In genomic region chr3:43378066-43378935, GRCh38 we compare ENCODE assay signal across 8 cellular contexts.
DNase-seq lines count a peak whose midpoint lies in the region; ATAC-seq, FAIRE-seq and TF ChIP-seq lines count a peak whose summit lies in the region.

No MANE protein-coding gene starts in this region.

- H3K36me3 Mint-ChIP-seq in activated T-cell treated with anti-CD3 and anti-CD28 coated beads, Interleukin-2, amount 50 U/mL, for 4 hours (ENCODE audit: insufficient read depth): no peaks in the 10 kb centered on the region

- no peak overlapping the region for H3K4me3 ChIP-seq in HCT116 (replicated peaks in 1 of 2; ENCODE audit: low read depth in 1 of 2, low read length in 2 of 2)
- no peak overlapping the region for H3K4me3 ChIP-seq in fibroblast of villous mesenchyme (ENCODE audit: low read depth, low read length)

- H3K9me3 ChIP-seq in HCT116 (ENCODE audit: control insufficient read depth in 1 of 2, insufficient read depth in 1 of 2, low read depth in 1 of 2, low read length in 2 of 2): no peaks in the 10 kb centered on the region

- CTCF ChIA-PET in HCT116 (lab: Charles Lee): interaction anchor here (0.9 to 1.0 kb wide), 4 partner anchors 11 to 417 kb away, joined by 3 to 9 read pairs (median 4); no protein-coding TSS in a partner anchor

- RAD21 ChIA-PET in HCT116 (lab: Charles Lee; ENCODE audit: low non-redundant PET in 1 of 2, low total read pairs in 2 of 2, uncharacterized antibody in 2 of 2, unreplicated experiment in 2 of 2): no interaction called here

- peaks cover 13% of the 10 kb centered on the region for H3K4me1 Mint-ChIP-seq in activated T-cell treated with anti-CD3 and anti-CD28 coated beads, Interleukin-2, amount 50 U/mL, for 4 hours (ENCODE audit: low read depth)

- no peaks in the 10 kb centered on the region for H4K20me1 ChIP-seq in HCT116 (ENCODE audit: insufficient read depth)

- no peaks in the 10 kb centered on the region for H3K4me1 ChIP-seq in HCT116 (ENCODE audit: control insufficient read depth in 1 of 2, insufficient read depth in 2 of 2, low read length in 2 of 2)

- H3K27me3 ChIP-seq in HCT116 (ENCODE audit: insufficient read depth, low read length): no peaks in the 10 kb centered on the region

- peak; percentile 95 for ATAC-seq in HCT116
- ATAC-seq in activated T-cell treated with anti-CD3 and anti-CD28 coated beads, Interleukin-2, amount 50 U/mL, for 4 hours: peak; percentile 86 to 91
- ATAC-seq in HG02588 (IDR thresholded peaks at IDR 0.05; ENCODE audit: unreplicated experiment): no peak
- no peak for ATAC-seq in GM18861 (IDR thresholded peaks at IDR 0.05; ENCODE audit: unreplicated experiment)

- H3K79me2 ChIP-seq in HCT116 (ENCODE audit: insufficient read depth, low read length): no peaks in the 10 kb centered on the region

- DNase-seq in D721Med (ENCODE audit: insufficient read length, low spot score): no peak
- DNase-seq in HCT116 (ENCODE audit: low read depth, low spot score): peak; percentile 39
- DNase-seq in NOMO-1 treated with DMSO at 0.1 percent for 48 hours (lab: John Stamatoyannopoulos, UW; ENCODE audit: unreplicated experiment): peak; percentile 33
- peak; percentile 73 for DNase-seq in activated T-cell treated with anti-CD3 and anti-CD28 coated beads, Interleukin-2, amount 50 U/mL, for 4 hours
- DNase-seq in fibroblast of villous mesenchyme (ENCODE audit: low read depth): peak; percentile 52
- DNase-seq in stimulated activated CD4-positive, alpha-beta T cell treated with anti-CD3 and anti-CD28 coated beads, Interleukin-12 subunit alpha, Interleukin-12 subunit beta, amount 100 ng/mL, for 24 hours (ENCODE audit: low read depth in 2 of 2): peak; percentile 39 to 52

- no peaks in the 10 kb centered on the region for H3K27me3 Mint-ChIP-seq in activated T-cell treated with anti-CD3 and anti-CD28 coated beads, Interleukin-2, amount 50 U/mL, for 4 hours (ENCODE audit: low read depth)

- TF ChIP-seq POLR2A in HCT116 (IDR thresholded peaks at IDR 0.05; ENCODE audit: borderline replicate concordance, extremely low read depth, insufficient read depth, insufficient read length): no peak

- intact Hi-C loops in HCT116 (cut with micrococcal nuclease): loop anchor here (1.0 to 2.0 kb wide), 3 partner anchors 155 to 418 kb away; no protein-coding TSS in a partner anchor

- H3K4me3 Mint-ChIP-seq in activated T-cell treated with anti-CD3 and anti-CD28 coated beads, Interleukin-2, amount 50 U/mL, for 4 hours: no peak overlapping the region

- H3K4me2 ChIP-seq in HCT116 (ENCODE audit: low read length): no peak overlapping the region

- no peaks in the 10 kb centered on the region for H3K9me3 Mint-ChIP-seq in activated T-cell treated with anti-CD3 and anti-CD28 coated beads, Interleukin-2, amount 50 U/mL, for 4 hours

- no peaks in the 10 kb centered on the region for H3K9me2 ChIP-seq in HCT116 (ENCODE audit: insufficient read depth)

- peak; percentile 56 for TF ChIP-seq CTCF in D721Med (IDR thresholded peaks at IDR 0.05; ENCODE audit: insufficient read depth, missing control alignments)
- TF ChIP-seq CTCF in HCT116 (IDR thresholded peaks at IDR 0.05 in 2 of 3, conservative IDR thresholded peaks at IDR 0.05 in 1 of 3; ENCODE audit: borderline replicate concordance in 1 of 3, insufficient read depth in 1 of 3, low read depth in 2 of 3, low read length in 2 of 3): peak; percentile 57 to 81 (median 72); a peak in 5 of 6 replicates
- peak; percentile 75 for TF ChIP-seq CTCF in fibroblast of villous mesenchyme (IDR thresholded peaks at IDR 0.05; ENCODE audit: insufficient read depth, low read depth, low read length)

- TF ChIP-seq RAD21 in HCT116 (IDR thresholded peaks at IDR 0.05; ENCODE audit: low read depth): peak; percentile 74

- POLR2A ChIA-PET in HCT116 (lab: Charles Lee): no interaction called here

- H3K9ac ChIP-seq in HCT116 (ENCODE audit: low read length): no peak overlapping the region

- FAIRE-seq in D721Med (lab: Jason Lieb, UNC): no peak

- H2AFZ ChIP-seq in HCT116 (ENCODE audit: low read depth, low read length, poor library complexity, severe bottlenecking): no peak overlapping the region

- H3K27ac ChIP-seq in HCT116 (ENCODE audit: low read depth, low read length): no peak overlapping the region

- H3K36me3 ChIP-seq in HCT116 (ENCODE audit: control insufficient read depth in 1 of 2, insufficient read depth in 2 of 2, low read length in 2 of 2): no peaks in the 10 kb centered on the region

- BruUV-seq in HCT116 (replicated peaks; lab: Mats Ljungman, UMichigan): no TSS peak

TF ChIP-seq in HCT116, 20 proteins besides CTCF, POLR2A, EP300 and RAD21:
- TF ChIP-seq ZFX (IDR thresholded peaks at IDR 0.05) (no peak), REST (IDR thresholded peaks at IDR 0.05; ENCODE audit: low read depth) (no peak), TCF7L2 (IDR thresholded peaks at IDR 0.05; ENCODE audit: borderline replicate concordance, extremely low read depth, insufficient read depth, insufficient read length) (no peak), ZBTB33 (IDR thresholded peaks at IDR 0.05; ENCODE audit: extremely low read depth, insufficient replicate concordance, low read length) (no peak), EZH2 (IDR thresholded peaks at IDR 0.05) (no peak), POLR2AphosphoS5 (IDR thresholded peaks at IDR 0.05; ENCODE audit: low read depth, low read length) (no peak), ATF3 (IDR thresholded peaks at IDR 0.05) (no peak), CBX3 (IDR thresholded peaks at IDR 0.05; ENCODE audit: low read depth) (no peak), ZNF274 (IDR thresholded peaks at IDR 0.05; ENCODE audit: low read depth, low read length) (no peak), SRF (IDR thresholded peaks at IDR 0.05; ENCODE audit: low read depth) (no peak), EZH2phosphoT487 (IDR thresholded peaks at IDR 0.05; ENCODE audit: borderline replicate concordance) (no peak), MAX (IDR thresholded peaks at IDR 0.05) (no peak), SP1 (IDR thresholded peaks at IDR 0.05; ENCODE audit: low read depth) (no peak), EGR1 (IDR thresholded peaks at IDR 0.05; ENCODE audit: low read depth) (no peak)
TF ChIP-seq in HCT116: peak in this region for 0.

Comparison
In these comparisons a context has a peak if more than half of its experiments do, and no peak if none do; other contexts are left out.
1. ATAC-seq: peak in HCT116 (single experiment) and activated T-cell treated with anti-CD3 and anti-CD28 coated beads, Interleukin-2, amount 50 U/mL, for 4 hours (2 of 2); none in HG02588 (single experiment) and GM18861 (single experiment).
2. Peak in every context shown above with its lines, with median percentiles within 50 percentile points of each other: CTCF ChIP-seq.